ENCODE assay signal across 9 cellular contexts in the genomic region with DNA sequence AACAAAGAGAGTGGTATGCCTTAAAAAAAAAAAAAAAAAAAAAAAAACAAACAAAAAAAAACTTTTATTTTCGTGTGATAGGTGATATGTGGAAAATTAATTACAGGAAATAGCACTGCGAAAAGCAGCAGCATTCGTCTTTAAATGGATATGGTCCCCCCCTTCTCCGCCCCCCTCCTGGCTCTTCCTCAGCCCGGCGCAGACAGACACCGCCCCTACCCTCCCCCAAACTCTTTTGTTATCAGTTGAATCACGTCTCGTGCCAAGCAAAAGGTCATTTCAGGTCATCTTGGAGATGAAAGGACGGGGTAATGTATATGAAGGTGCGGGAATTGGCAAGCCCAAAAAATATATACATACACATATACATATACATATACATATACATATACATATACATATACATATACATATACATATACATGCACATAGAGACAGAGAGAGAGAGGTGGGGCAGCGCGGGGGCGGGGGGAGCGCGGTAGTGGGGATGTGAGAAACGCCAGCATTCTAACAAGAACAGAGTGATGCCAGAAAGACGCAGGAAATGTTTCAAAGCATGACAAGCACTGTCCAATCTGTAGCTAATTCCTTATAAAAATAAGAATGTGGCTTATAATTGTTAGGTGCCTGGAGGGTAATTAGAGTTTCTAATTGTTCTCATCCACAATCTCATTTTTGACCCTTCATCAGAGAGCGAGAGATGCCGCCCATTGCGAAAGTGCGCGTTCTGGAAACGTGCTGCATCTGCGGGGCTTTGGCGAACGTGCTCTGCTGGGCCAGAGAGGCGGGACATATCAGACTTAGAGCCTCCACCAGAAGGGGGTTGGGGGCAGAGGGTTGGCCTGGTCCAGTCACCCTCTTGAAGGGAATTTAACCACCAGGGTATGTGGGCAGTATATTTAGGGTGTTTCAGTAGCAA.
DNase-seq lines count a peak whose midpoint lies in the region; ATAC-seq and TF ChIP-seq lines count a peak whose summit lies in the region.
"Had no signal": no experiment of that assay in that cellular context is flagged by ENCODE, and none has a peak within 500 bp of the region (broad histone marks: within the 10 kb centered on the region; RNA-seq: fewer than 3 reads in every experiment).

No MANE protein-coding gene starts in this region.

- DNase-seq in AG04450 (ENCODE audit: low read depth, low spot score) (no peak), NCI-H345 treated with DMSO at 0.1 percent for 48 hours (lab: John Stamatoyannopoulos, UW; ENCODE audit: unreplicated experiment) (peak; percentile 43), fibroblast of peridontal ligament (ENCODE audit: extremely low read depth) (peak; percentile 13)
- no peak for DNase-seq in T-helper 2 cell treated with Interferon-gamma antibody and Interleukin-4, amounts not matched to agents 5 μg/mL and 100 μg/mL, for 36 hours (ENCODE audit: low spot score)
- DNase-seq in activated naive CD4-positive, alpha-beta T cell treated with anti-CD3 and anti-CD28 coated beads, Interleukin-2, amount 50 U/mL, for 16 hours = no peak
- DNase-seq: activated gamma-delta T cell had no signal

- H3K4me1 Mint-ChIP-seq in T-helper 2 cell treated with Interferon-gamma antibody and Interleukin-4, amounts not matched to agents 5 μg/mL and 100 μg/mL, for 36 hours (ENCODE audit: low read depth) = no peaks in the 10 kb centered on the region

- H3K9me2 ChIP-seq in neural cell (ENCODE audit: insufficient read depth, low read length) = no peaks in the 10 kb centered on the region

- no peak overlapping the region for H3K9ac ChIP-seq in neural cell (ENCODE audit: low read length)

- H3F3A ChIP-seq in neural cell (ENCODE audit: insufficient read depth, low read length, poor library complexity, severe bottlenecking) = no peaks in the 10 kb centered on the region

- no peaks in the 10 kb centered on the region for H4K20me1 ChIP-seq in neural cell (ENCODE audit: insufficient read depth)

- TF ChIP-seq EP300 in neural cell (conservative IDR thresholded peaks at IDR 0.05; ENCODE audit: poor library complexity, severe bottlenecking) = no peak

- ATAC-seq in HG02759 (IDR thresholded peaks at IDR 0.05; ENCODE audit: unreplicated experiment) (no peak), GM21381 (IDR thresholded peaks at IDR 0.05; ENCODE audit: unreplicated experiment) (no peak)

- H3K4me2 ChIP-seq in neural cell (ENCODE audit: low read length) = peak overlapping the region; percentile 25

- H3K9me3 ChIP-seq in AG04450 (ENCODE audit: control insufficient read depth, insufficient read depth, low read length) = no peaks in the 10 kb centered on the region
- H3K9me3 ChIP-seq in neural cell (ENCODE audit: low read length) = no peaks in the 10 kb centered on the region

- no peaks in the 10 kb centered on the region for H3K36me3 ChIP-seq in neural cell (ENCODE audit: insufficient read depth, low read length)

- H3K27me3 Mint-ChIP-seq in T-helper 2 cell treated with Interferon-gamma antibody and Interleukin-4, amounts not matched to agents 5 μg/mL and 100 μg/mL, for 36 hours (ENCODE audit: low read depth) = peaks cover 10% of the 10 kb centered on the region

- H3K79me2 ChIP-seq in neural cell (replicated peaks; ENCODE audit: insufficient read depth, low read length) = no peaks in the 10 kb centered on the region

- H3K36me3 Mint-ChIP-seq in T-helper 2 cell treated with Interferon-gamma antibody and Interleukin-4, amounts not matched to agents 5 μg/mL and 100 μg/mL, for 36 hours (ENCODE audit: low read depth) = no peaks in the 10 kb centered on the region

- H3K27ac ChIP-seq in AG04450 (ENCODE audit: low read depth, low read length) = no peak overlapping the region
- no peak overlapping the region for H3K27ac ChIP-seq in neural cell (ENCODE audit: low read length)

- TF ChIP-seq CTCF in AG04450 (IDR thresholded peaks at IDR 0.05; ENCODE audit: low read depth, low read length) (no peak), neural cell (IDR thresholded peaks at IDR 0.05; ENCODE audit: poor library complexity, severe bottlenecking) (no peak)

- no peak overlapping the region for H2AFZ ChIP-seq in neural cell (ENCODE audit: low read depth, low read length)

- peaks cover 27% of the 10 kb centered on the region for H3K27me3 ChIP-seq in AG04450 (ENCODE audit: control insufficient read depth, insufficient read depth, low read length)
- H3K27me3 ChIP-seq in neural cell (ENCODE audit: insufficient read depth, low read depth, low read length) = peaks cover 3% of the 10 kb centered on the region

- CTCF ChIA-PET in AG04450 (lab: Charles Lee) = interaction anchor here (0.6 kb wide), 1 partner anchor 1140 kb away, joined by 3 read pairs; no protein-coding TSS in a partner anchor

- no peak for TF ChIP-seq RAD21 in neural cell (conservative IDR thresholded peaks at IDR 0.05)

- H3K27ac Mint-ChIP-seq in T-helper 2 cell treated with Interferon-gamma antibody and Interleukin-4, amounts not matched to agents 5 μg/mL and 100 μg/mL, for 36 hours = no peak overlapping the region

- H3K9me3 Mint-ChIP-seq in T-helper 2 cell treated with Interferon-gamma antibody and Interleukin-4, amounts not matched to agents 5 μg/mL and 100 μg/mL, for 36 hours = no peaks in the 10 kb centered on the region

- POLR2A ChIA-PET in AG04450 (lab: Yijun Ruan, JAX) = no interaction called here

- H3K4me3 ChIP-seq in AG04450 (ENCODE audit: low read depth, low read length) = peak overlapping the region; percentile 55
- peak overlapping the region; percentile 56 for H3K4me3 ChIP-seq in neural cell (ENCODE audit: low read length)

- H3K4me3 Mint-ChIP-seq in T-helper 2 cell treated with Interferon-gamma antibody and Interleukin-4, amounts not matched to agents 5 μg/mL and 100 μg/mL, for 36 hours = no peak overlapping the region

TF ChIP-seq in neural cell, 6 proteins besides CTCF, POLR2A, EP300 and RAD21:
- TF ChIP-seq MXI1 (conservative IDR thresholded peaks at IDR 0.05; ENCODE audit: poor library complexity, severe bottlenecking) (no peak), TAF1 (IDR thresholded peaks at IDR 0.05; ENCODE audit: low read depth) (no peak), SMC3 (conservative IDR thresholded peaks at IDR 0.05; ENCODE audit: poor library complexity) (no peak), EZH2 (IDR thresholded peaks at IDR 0.05; ENCODE audit: borderline replicate concordance, insufficient read depth, low read length, poor library complexity, severe bottlenecking) (no peak), POLR2AphosphoS5 (IDR thresholded peaks at IDR 0.05) (no peak)
- TF ChIP-seq, protein P1, sequence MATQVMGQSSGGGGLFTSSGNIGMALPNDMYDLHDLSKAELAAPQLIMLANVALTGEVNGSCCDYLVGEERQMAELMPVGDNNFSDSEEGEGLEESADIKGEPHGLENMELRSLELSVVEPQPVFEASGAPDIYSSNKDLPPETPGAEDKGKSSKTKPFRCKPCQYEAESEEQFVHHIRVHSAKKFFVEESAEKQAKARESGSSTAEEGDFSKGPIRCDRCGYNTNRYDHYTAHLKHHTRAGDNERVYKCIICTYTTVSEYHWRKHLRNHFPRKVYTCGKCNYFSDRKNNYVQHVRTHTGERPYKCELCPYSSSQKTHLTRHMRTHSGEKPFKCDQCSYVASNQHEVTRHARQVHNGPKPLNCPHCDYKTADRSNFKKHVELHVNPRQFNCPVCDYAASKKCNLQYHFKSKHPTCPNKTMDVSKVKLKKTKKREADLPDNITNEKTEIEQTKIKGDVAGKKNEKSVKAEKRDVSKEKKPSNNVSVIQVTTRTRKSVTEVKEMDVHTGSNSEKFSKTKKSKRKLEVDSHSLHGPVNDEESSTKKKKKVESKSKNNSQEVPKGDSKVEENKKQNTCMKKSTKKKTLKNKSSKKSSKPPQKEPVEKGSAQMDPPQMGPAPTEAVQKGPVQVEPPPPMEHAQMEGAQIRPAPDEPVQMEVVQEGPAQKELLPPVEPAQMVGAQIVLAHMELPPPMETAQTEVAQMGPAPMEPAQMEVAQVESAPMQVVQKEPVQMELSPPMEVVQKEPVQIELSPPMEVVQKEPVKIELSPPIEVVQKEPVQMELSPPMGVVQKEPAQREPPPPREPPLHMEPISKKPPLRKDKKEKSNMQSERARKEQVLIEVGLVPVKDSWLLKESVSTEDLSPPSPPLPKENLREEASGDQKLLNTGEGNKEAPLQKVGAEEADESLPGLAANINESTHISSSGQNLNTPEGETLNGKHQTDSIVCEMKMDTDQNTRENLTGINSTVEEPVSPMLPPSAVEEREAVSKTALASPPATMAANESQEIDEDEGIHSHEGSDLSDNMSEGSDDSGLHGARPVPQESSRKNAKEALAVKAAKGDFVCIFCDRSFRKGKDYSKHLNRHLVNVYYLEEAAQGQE (IDR thresholded peaks at IDR 0.05; ENCODE audit: borderline replicate concordance) = no peak
TF ChIP-seq in neural cell: peak in this region for 0.

Comparison
In these comparisons a context has a peak if more than half of its experiments do, and no peak if none do; other contexts are left out.
1. DNase-seq: peak in NCI-H345 treated with DMSO at 0.1 percent for 48 hours (single experiment) and fibroblast of peridontal ligament (single experiment); none in AG04450 (single experiment), T-helper 2 cell treated with Interferon-gamma antibody and Interleukin-4, amounts not matched to agents 5 μg/mL and 100 μg/mL, for 36 hours (single experiment) and activated naive CD4-positive, alpha-beta T cell treated with anti-CD3 and anti-CD28 coated beads, Interleukin-2, amount 50 U/mL, for 16 hours (single experiment).